9 cellular contexts compared by ENCODE assay signal in the genomic region with DNA sequence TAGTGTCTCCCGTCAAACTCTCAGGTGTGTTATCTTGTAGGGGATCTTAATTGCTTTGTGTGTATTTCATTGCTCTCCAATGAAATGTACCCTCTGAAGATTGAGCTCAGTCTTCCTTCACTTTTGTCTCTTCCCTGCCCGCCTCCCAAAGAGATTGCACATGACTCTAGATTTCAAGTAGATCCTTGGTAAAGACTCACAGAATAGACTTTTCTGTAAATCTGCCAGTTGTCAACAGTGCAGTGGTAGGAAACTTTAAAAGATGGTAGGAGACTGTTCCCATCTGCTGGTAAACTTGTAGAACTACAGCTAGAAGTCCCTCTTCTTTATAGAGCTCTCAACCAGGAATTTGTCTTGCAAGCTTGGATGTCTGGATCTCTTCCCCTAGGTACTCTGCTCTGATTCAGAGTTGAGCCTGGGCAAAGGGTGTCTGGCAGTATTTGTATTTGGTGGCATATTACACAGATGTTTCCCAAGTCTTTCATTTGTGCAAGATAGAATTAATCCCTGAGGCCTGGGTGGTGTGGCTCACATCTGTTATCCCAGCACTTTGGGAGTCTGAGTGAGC. TPM values are rescaled to one million over a fixed set of nuclear protein-coding genes. Genes with fewer than 3 reads are reported as not detected.
DNase-seq lines count a peak whose midpoint lies in the region; ATAC-seq, FAIRE-seq and TF ChIP-seq lines count a peak whose summit lies in the region.
"Had no signal": no experiment of that assay in that cellular context is flagged by ENCODE, and none has a peak within 500 bp of the region (broad histone marks: within the 10 kb centered on the region; RNA-seq: fewer than 3 reads in every experiment).

No MANE protein-coding gene starts in this region.

- H3K4me1 Mint-ChIP-seq in T-helper 17 cell: peaks cover 3% of the 10 kb centered on the region
- H3K4me1 Mint-ChIP-seq in osteocyte (ENCODE audit: unreplicated experiment): peaks cover 2% of the 10 kb centered on the region

- DNase-seq in AG08395 (ENCODE audit: low spot score) (peak; percentile 91), GM12891 (ENCODE audit: insufficient read length, low spot score) (peak; percentile 57), NCI-H1417 (lab: John Stamatoyannopoulos, UW) (peak; percentile 30 to 79 (median 30)), T-helper 17 cell (no peak), fibroblast of the conjunctiva (ENCODE audit: low read depth) (peak; percentile 71), osteocyte (ENCODE audit: extremely low spot score, unreplicated experiment) (no peak)

- H3K27ac Mint-ChIP-seq in T-helper 17 cell (no peak overlapping the region), osteocyte (ENCODE audit: unreplicated experiment) (no peak overlapping the region)

- H3K9me3 ChIP-seq in T-helper 17 cell (ENCODE audit: control insufficient read depth, low read length, poor library complexity, severe bottlenecking): no peaks in the 10 kb centered on the region

- H3K27me3 Mint-ChIP-seq in T-helper 17 cell (peaks cover 6% of the 10 kb centered on the region), osteocyte (ENCODE audit: unreplicated experiment) (no peaks in the 10 kb centered on the region)

- ATAC-seq in T-helper 17 cell (peak; percentile 88), GM21367 (IDR thresholded peaks at IDR 0.05; ENCODE audit: unreplicated experiment) (no peak), HG03108 (IDR thresholded peaks at IDR 0.05; ENCODE audit: unreplicated experiment) (no peak)

- H3K4me3 Mint-ChIP-seq in T-helper 17 cell: no peak overlapping the region
- no peak overlapping the region for H3K4me3 Mint-ChIP-seq in osteocyte (ENCODE audit: unreplicated experiment)

- no peaks in the 10 kb centered on the region for H3K9me3 Mint-ChIP-seq in osteocyte (ENCODE audit: unreplicated experiment)

- TF ChIP-seq POLR2A in GM12891 (IDR thresholded peaks at IDR 0.05; ENCODE audit: low read depth, low read length): no peak

- H3K36me3 Mint-ChIP-seq in T-helper 17 cell (ENCODE audit: low read depth) (no peaks in the 10 kb centered on the region), osteocyte (ENCODE audit: unreplicated experiment) (no peaks in the 10 kb centered on the region)

- FAIRE-seq in GM12891 (lab: Jason Lieb, UNC): peak; percentile 43

- TF ChIP-seq CTCF in osteocyte (IDR thresholded peaks at IDR 0.05): peak; percentile 79

TF ChIP-seq in GM12891, 5 proteins besides CTCF, POLR2A, EP300 and RAD21:
- TF ChIP-seq TAF1 (IDR thresholded peaks at IDR 0.05; ENCODE audit: low read depth, low read length) (no peak), SPI1 (IDR thresholded peaks at IDR 0.05; ENCODE audit: low read depth, low read length) (no peak), PAX5 (IDR thresholded peaks at IDR 0.05; ENCODE audit: insufficient read depth, low read length, severe bottlenecking) (no peak), POU2F2 (IDR thresholded peaks at IDR 0.05; ENCODE audit: low read depth, low read length) (no peak), POLR2AphosphoS5 (IDR thresholded peaks at IDR 0.05; ENCODE audit: low read depth, low read length) (no peak)
TF ChIP-seq in GM12891: peak in this region for 0.

RNA-seq across cellular contexts. Expression of a gene that starts 9.6 kb away (rescaled TPM):
- polyA plus RNA-seq in GM12891 (2012; ENCODE audit: low read depth, missing spikeins): not detected
- total RNA-seq in T-helper 17 cell (not detected), osteocyte (not detected in 2 replicates)
- total RNA-seq: temporal lobe had no signal

RNA-seq across cellular contexts. Expression of a gene that starts 23.7 kb away (rescaled TPM):
- polyA plus RNA-seq in GM12891 (2012; ENCODE audit: low read depth, missing spikeins): 1.6 TPM
- total RNA-seq in T-helper 17 cell (1 to 10 TPM; 2.6 to 6.9 TPM), osteocyte (55.3 and 62.0 TPM in 2 replicates)

RNA-seq across cellular contexts. Expression of a gene that starts 51.2 kb away (rescaled TPM):
- not detected for polyA plus RNA-seq in GM12891 (2012; ENCODE audit: low read depth, missing spikeins)
- total RNA-seq in T-helper 17 cell (not detected), osteocyte (not detected in 2 replicates)
- total RNA-seq: temporal lobe had no signal

Comparison
In these comparisons a context has a peak if more than half of its experiments do, and no peak if none do; other contexts are left out.
1. DNase-seq: peak in AG08395 (single experiment), GM12891 (single experiment), NCI-H1417 (3 of 3) and fibroblast of the conjunctiva (single experiment); none in T-helper 17 cell (0 of 3) and osteocyte (single experiment).